In the genomic region with DNA sequence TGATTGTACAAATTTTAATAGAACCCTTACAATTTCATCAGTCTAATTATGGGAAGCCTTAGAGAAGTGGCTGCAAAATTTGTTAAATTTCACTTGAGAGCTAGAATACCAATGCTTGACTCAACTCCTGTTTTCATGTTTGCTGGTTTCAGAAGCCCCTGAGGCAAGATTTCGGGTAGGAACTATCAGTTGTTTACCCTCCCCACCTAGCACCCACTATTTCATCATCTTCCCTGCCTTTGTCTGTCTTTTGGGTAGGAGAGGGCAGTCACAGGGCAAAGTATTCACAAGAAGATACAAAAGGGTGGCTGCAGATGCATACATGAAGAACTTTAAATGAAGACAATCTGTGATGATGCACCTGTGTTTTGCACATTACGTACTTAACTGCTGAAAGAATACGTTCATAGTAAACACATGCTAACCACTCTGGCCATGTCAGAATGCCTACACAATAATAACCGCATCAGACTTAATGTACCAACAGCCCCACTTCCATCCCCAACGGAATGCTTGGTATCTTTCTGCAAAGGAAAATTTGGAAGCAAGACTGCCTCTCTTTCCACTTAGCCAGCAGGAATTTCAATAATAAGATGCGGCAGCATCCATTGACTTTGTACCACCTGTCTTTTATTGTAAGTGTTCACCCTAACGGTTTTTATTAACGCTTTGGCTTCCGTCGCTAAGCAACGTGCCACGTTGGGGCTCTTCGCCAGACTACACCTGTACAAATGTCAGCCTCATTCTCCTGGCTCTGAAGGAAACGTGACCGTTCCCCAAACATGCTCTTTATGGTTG, we compare ENCODE assay signal across 8 cellular contexts. TPM values are rescaled to one million over a fixed set of nuclear protein-coding genes. Genes with fewer than 3 reads are reported as not detected.
DNase-seq lines count a peak whose midpoint lies in the region; ATAC-seq and TF ChIP-seq lines count a peak whose summit lies in the region.

No MANE protein-coding gene starts in this region.

- H3F3A ChIP-seq in SK-N-SH (replicated peaks; ENCODE audit: insufficient read depth) = peaks cover 11% of the 10 kb centered on the region

- 26% methylated on average over 15 of the region's 15 CpGs for whole genome bisulfite sequencing in SK-N-SH (ENCODE audit: low lambda C conversion rate)
- WGBS in hepatocyte (ENCODE audit: low lambda C conversion rate, missing lambda C conversion rate) = 30% methylated on average over 15 of the region's 15 CpGs

- intact Hi-C loops in sciatic nerve (cut with DNase I) = loop anchor here (5.0 kb wide), 1 partner anchor 268 kb away; no protein-coding TSS in a partner anchor

- POLR2A ChIA-PET in SK-N-SH (lab: Yijun Ruan, JAX) = no interaction called here

- ATAC-seq in sciatic nerve = no peak

- H3K27me3 Mint-ChIP-seq in activated T-cell treated with anti-CD3 and anti-CD28 coated beads, Interleukin-2, amount 50 U/mL, for 24 hours = peaks cover 14% of the 10 kb centered on the region

- TF ChIP-seq RAD21 in SK-N-SH (IDR thresholded peaks at IDR 0.05; ENCODE audit: low read length) = no peak

- H3K4me2 ChIP-seq in SK-N-SH = peak overlapping the region; percentile 71
- peak overlapping the region; percentile 89 for H3K4me2 ChIP-seq in hepatocyte

- H3K9me3 ChIP-seq in SK-N-SH (no peaks in the 10 kb centered on the region), hepatocyte (ENCODE audit: low read depth) (no peaks in the 10 kb centered on the region), stomach smooth muscle (ENCODE audit: control insufficient read depth in 2 of 2, low read length in 2 of 2) (no peaks in the 10 kb centered on the region)

- H4K20me1 ChIP-seq in SK-N-SH (ENCODE audit: insufficient read depth) = no peaks in the 10 kb centered on the region
- no peaks in the 10 kb centered on the region for H4K20me1 ChIP-seq in hepatocyte (ENCODE audit: insufficient read depth, poor library complexity, severe bottlenecking)

- peak overlapping the region; percentile 73 for H3K4me3 Mint-ChIP-seq in activated T-cell treated with anti-CD3 and anti-CD28 coated beads, Interleukin-2, amount 50 U/mL, for 24 hours

- H3K4me1 Mint-ChIP-seq in activated T-cell treated with anti-CD3 and anti-CD28 coated beads, Interleukin-2, amount 50 U/mL, for 24 hours (ENCODE audit: low read depth) = peaks cover 21% of the 10 kb centered on the region

- no peak for DNase-seq in activated T-cell treated with anti-CD3 and anti-CD28 coated beads, Interleukin-2, amount 50 U/mL, for 24 hours
- no peak for DNase-seq in activated T-cell treated with anti-CD3 and anti-CD28 coated beads, Interleukin-2, amount 50 U/mL, for 1 hour
- no peak for DNase-seq in SK-N-SH
- DNase-seq in hepatocyte (ENCODE audit: low spot score) = no peak
- no peak for DNase-seq in sciatic nerve (ENCODE audit: low spot score)
- DNase-seq in middle frontal gyrus (ENCODE audit: extremely low spot score, low spot score) = no peak
- DNase-seq in stimulated activated naive CD4-positive, alpha-beta T cell (lab: John Stamatoyannopoulos, UW) = no peak

- H3K36me3 ChIP-seq in SK-N-SH (replicated peaks in 1 of 2; ENCODE audit: control insufficient read depth in 1 of 2, insufficient read depth in 2 of 2, low read length in 1 of 2) (no peaks in the 10 kb centered on the region), hepatocyte (replicated peaks; ENCODE audit: insufficient read depth, low read depth) (no peaks in the 10 kb centered on the region), stomach smooth muscle (ENCODE audit: control insufficient read depth in 2 of 2, insufficient read depth in 2 of 2, low read length in 2 of 2) (no peaks in the 10 kb centered on the region)

- peak overlapping the region; percentile 34 to 46 for H3K4me3 ChIP-seq in SK-N-SH (ENCODE audit: low read depth in 2 of 2, low read length in 1 of 2)
- H3K4me3 ChIP-seq in hepatocyte = no peak overlapping the region
- peak overlapping the region; percentile 72 to 78 for H3K4me3 ChIP-seq in stomach smooth muscle (ENCODE audit: low read length in 2 of 2)

- no peak for TF ChIP-seq EP300 in SK-N-SH (IDR thresholded peaks at IDR 0.05; ENCODE audit: borderline replicate concordance in 1 of 2, low read depth in 1 of 2, low read length in 1 of 2)

- H3K79me2 ChIP-seq in SK-N-SH (ENCODE audit: insufficient read depth) = no peaks in the 10 kb centered on the region
- no peaks in the 10 kb centered on the region for H3K79me2 ChIP-seq in hepatocyte

- H3K27me3 ChIP-seq in SK-N-SH (ENCODE audit: insufficient read depth) (no peaks in the 10 kb centered on the region), hepatocyte (no peaks in the 10 kb centered on the region), stomach smooth muscle (ENCODE audit: control insufficient read depth in 1 of 2, insufficient read depth in 2 of 2, low read length in 2 of 2) (peaks cover 3 to 11% of the 10 kb centered on the region in 2 donors)

- no peaks in the 10 kb centered on the region for H3K9me3 Mint-ChIP-seq in activated T-cell treated with anti-CD3 and anti-CD28 coated beads, Interleukin-2, amount 50 U/mL, for 24 hours

- H3K4me1 ChIP-seq in SK-N-SH (ENCODE audit: control insufficient read depth in 1 of 2, insufficient read depth in 2 of 2, low read depth in 1 of 2, low read length in 1 of 2) (peaks cover 0 to 8% of the 10 kb centered on the region in 2 experiments; a peak in 1 of 4 replicates), hepatocyte (ENCODE audit: insufficient read depth) (no peaks in the 10 kb centered on the region), stomach smooth muscle (ENCODE audit: control insufficient read depth, insufficient read depth, low read length) (peaks cover 19% of the 10 kb centered on the region)

- TF ChIP-seq CTCF in SK-N-SH (IDR thresholded peaks at IDR 0.05) (no peak), hepatocyte (IDR thresholded peaks at IDR 0.05; ENCODE audit: poor library complexity) (no peak)

- H3K9me2 ChIP-seq in SK-N-SH (no peaks in the 10 kb centered on the region), hepatocyte (replicated peaks; ENCODE audit: insufficient read depth) (no peaks in the 10 kb centered on the region)

- H3K36me3 Mint-ChIP-seq in activated T-cell treated with anti-CD3 and anti-CD28 coated beads, Interleukin-2, amount 50 U/mL, for 24 hours (ENCODE audit: low read depth) = no peaks in the 10 kb centered on the region

- CTCF ChIA-PET in SK-N-SH (lab: Yijun Ruan, JAX) = interaction anchor here (0.5 to 5.3 kb wide), 11 partner anchors 10 to 1249 kb away, joined by 3 to 78 read pairs (median 6); no protein-coding TSS in a partner anchor

- H3K9ac ChIP-seq in SK-N-SH (no peak overlapping the region), stomach smooth muscle (ENCODE audit: low read length in 2 of 2) (no peak overlapping the region)

- H3K27ac ChIP-seq in SK-N-SH (ENCODE audit: low read depth in 2 of 2, low read length in 1 of 2) (no peak overlapping the region), hepatocyte (no peak overlapping the region), stomach smooth muscle (ENCODE audit: low read length) (no peak overlapping the region)

- H2AFZ ChIP-seq in SK-N-SH (ENCODE audit: low read depth) (no peak overlapping the region), hepatocyte (no peak overlapping the region)

- peak overlapping the region; percentile 22 for H3K27ac Mint-ChIP-seq in activated T-cell treated with anti-CD3 and anti-CD28 coated beads, Interleukin-2, amount 50 U/mL, for 24 hours

TF ChIP-seq in SK-N-SH, 30 proteins besides CTCF, POLR2A, EP300 and RAD21:
- TF ChIP-seq FOSL2 (IDR thresholded peaks at IDR 0.05; ENCODE audit: borderline replicate concordance, low read depth) (no peak), FOXJ3 (CRISPR knock-in tag; IDR thresholded peaks at IDR 0.05) (no peak), ELF1 (IDR thresholded peaks at IDR 0.05) (no peak), SMC3 (IDR thresholded peaks at IDR 0.05; ENCODE audit: low read depth, low read length) (no peak), EZH2phosphoT487 (IDR thresholded peaks at IDR 0.05; ENCODE audit: borderline replicate concordance, low read depth) (no peak), GABPA (IDR thresholded peaks at IDR 0.05; ENCODE audit: low read depth) (no peak)

RNA-seq across cellular contexts. Expression of a gene that starts 30.4 kb away (rescaled TPM):
- polyA plus RNA-seq in SK-N-SH (2012; rRNA removed) (1,919 and 2,653 TPM in 2 replicates), hepatocyte (1,047 and 1,085 TPM in 2 replicates)
- polyA plus RNA-seq in SK-N-SH (2012; cell fraction: cytosol; rRNA removed) = 3,224 and 4,461 TPM in 2 replicates
- polyA plus RNA-seq in SK-N-SH (2012; cell fraction: nucleus; rRNA removed) = 453 and 593 TPM in 2 replicates
- total RNA-seq in hepatocyte (6,453 and 7,332 TPM in 2 replicates), sciatic nerve (3,518 TPM)
